In genomic region chr16:89481556-89481955, GRCh38 we compare ENCODE assay signal across 15 cellular contexts. TPM values are rescaled to one million over a fixed set of nuclear protein-coding genes. Genes with fewer than 3 reads are reported as not detected.
DNase-seq lines count a peak whose midpoint lies in the region; ATAC-seq and TF ChIP-seq lines count a peak whose summit lies in the region.
"Had no signal": no experiment of that assay in that cellular context is flagged by ENCODE, and none has a peak within 500 bp of the region (broad histone marks: within the 10 kb centered on the region; RNA-seq: fewer than 3 reads in every experiment).

No MANE protein-coding gene starts in this region.

- H3K79me2 ChIP-seq in mesendoderm (ENCODE audit: control insufficient read depth, insufficient read depth, low read length), result peaks cover 90% of the 10 kb centered on the region

- no peak overlapping the region for H2BK15ac ChIP-seq in mesendoderm (replicated peaks; ENCODE audit: low read depth)

- no peak for TF ChIP-seq POLR2A in esophagus squamous epithelium (IDR thresholded peaks at IDR 0.05)

- H3K27me3 ChIP-seq in esophagus squamous epithelium (no peaks in the 10 kb centered on the region), mesendoderm (ENCODE audit: insufficient read depth, low read length, poor library complexity) (no peaks in the 10 kb centered on the region)
- H3K27me3 ChIP-seq: SJSA1, upper lobe of right lung had no signal

- H3K4me1 ChIP-seq in esophagus squamous epithelium, result peaks cover 64 to 100% (median 87%) of the 10 kb centered on the region in 3 donors
- peaks cover 4% of the 10 kb centered on the region for H3K4me1 ChIP-seq in mesendoderm (ENCODE audit: control insufficient read depth, low read depth, low read length)

- peaks cover 6% of the 10 kb centered on the region for H3K79me1 ChIP-seq in mesendoderm (ENCODE audit: low read length)

- H3K27me3 Mint-ChIP-seq in activated naive CD4-positive, alpha-beta T cell treated with anti-CD3 and anti-CD28 coated beads for 36 hours (ENCODE audit: low read depth), result no peaks in the 10 kb centered on the region
- no peaks in the 10 kb centered on the region for H3K27me3 Mint-ChIP-seq in T-cell
- no peaks in the 10 kb centered on the region for H3K27me3 Mint-ChIP-seq in stimulated activated naive CD8-positive, alpha-beta T cell treated with anti-CD3 and anti-CD28 coated beads, Interleukin-15, amount 100 ng/mL, for 72 hours
- H3K27me3 Mint-ChIP-seq: activated CD8-positive, alpha-beta memory T cell treated with anti-CD3 and anti-CD28 coated beads, Interleukin-2, amount 10 ng/mL, durations not matched to agents 7 days and 5 days had no signal

- TF ChIP-seq CTCF in esophagus squamous epithelium (IDR thresholded peaks at IDR 0.05), result no peak

- POLR2A ChIA-PET in T-cell (lab: Charles Lee), result no interaction called here

- no peak overlapping the region for H4K8ac ChIP-seq in mesendoderm (ENCODE audit: low read depth, low read length)

- no peak overlapping the region for H3K4me2 ChIP-seq in mesendoderm (ENCODE audit: low read length)

- H3K4me1 Mint-ChIP-seq in activated naive CD4-positive, alpha-beta T cell treated with anti-CD3 and anti-CD28 coated beads for 36 hours (ENCODE audit: low read depth), result peaks cover 92% of the 10 kb centered on the region
- H3K4me1 Mint-ChIP-seq in T-cell, result peaks cover 89 to 94% (median 92%) of the 10 kb centered on the region in 3 donors
- peaks cover 100% of the 10 kb centered on the region for H3K4me1 Mint-ChIP-seq in stimulated activated naive CD8-positive, alpha-beta T cell treated with anti-CD3 and anti-CD28 coated beads, Interleukin-15, amount 100 ng/mL, for 72 hours

- no peak overlapping the region for H3K4me3 Mint-ChIP-seq in activated naive CD4-positive, alpha-beta T cell treated with anti-CD3 and anti-CD28 coated beads for 36 hours
- H3K4me3 Mint-ChIP-seq in T-cell, result peak overlapping the region; percentile 47 to 92 (median 77)
- peak overlapping the region in 1 of 2 donors; percentile 63 for H3K4me3 Mint-ChIP-seq in stimulated activated naive CD8-positive, alpha-beta T cell treated with anti-CD3 and anti-CD28 coated beads, Interleukin-15, amount 100 ng/mL, for 72 hours
- H3K4me3 Mint-ChIP-seq: activated CD8-positive, alpha-beta memory T cell treated with anti-CD3 and anti-CD28 coated beads, Interleukin-2, amount 10 ng/mL, durations not matched to agents 7 days and 5 days had no signal

- no peak overlapping the region for H2BK120ac ChIP-seq in mesendoderm (ENCODE audit: low read depth, low read length)

- no peak overlapping the region for H3K4ac ChIP-seq in mesendoderm (ENCODE audit: low read depth, low read length)

- WGBS in esophagus squamous epithelium, 2 donors, result 42 to 67% methylated on average over 6 to 7 of the region's 7 CpGs
- no CpG with 5 or more reads among the region's 7 CpGs for WGBS in mesendoderm (ENCODE audit: extremely low coverage, insufficient coverage, low lambda C conversion rate)

- no peak overlapping the region for H4K5ac ChIP-seq in mesendoderm (ENCODE audit: low read length)

- no peak overlapping the region for H3K23ac ChIP-seq in mesendoderm (ENCODE audit: low read length)

- H3K4me3 ChIP-seq in esophagus squamous epithelium (no peak overlapping the region), mesendoderm (ENCODE audit: low read length) (no peak overlapping the region)
- H3K4me3 ChIP-seq: SJSA1, upper lobe of right lung had no signal

- peak overlapping the region; percentile 65 for H3K27ac Mint-ChIP-seq in activated naive CD4-positive, alpha-beta T cell treated with anti-CD3 and anti-CD28 coated beads for 36 hours
- H3K27ac Mint-ChIP-seq in T-cell, result peak overlapping the region; percentile 90 to 99
- peak overlapping the region; percentile 17 to 77 for H3K27ac Mint-ChIP-seq in stimulated activated naive CD8-positive, alpha-beta T cell treated with anti-CD3 and anti-CD28 coated beads, Interleukin-15, amount 100 ng/mL, for 72 hours

- H3K18ac ChIP-seq in mesendoderm (ENCODE audit: low read length), result no peak overlapping the region

- intact Hi-C loops in activated naive CD4-positive, alpha-beta T cell treated with anti-CD3 and anti-CD28 coated beads for 36 hours (cut with micrococcal nuclease), result no loop called here
- intact Hi-C loops in esophagus squamous epithelium (cut with DNase I), result no loop called here

- H3K36me3 Mint-ChIP-seq in activated naive CD4-positive, alpha-beta T cell treated with anti-CD3 and anti-CD28 coated beads for 36 hours (ENCODE audit: low read depth), result peaks cover 34% of the 10 kb centered on the region
- H3K36me3 Mint-ChIP-seq in T-cell, result peaks cover 23% of the 10 kb centered on the region

- H2BK5ac ChIP-seq in mesendoderm (ENCODE audit: low read length), result no peak overlapping the region

- CTCF ChIA-PET in activated naive CD4-positive, alpha-beta T cell treated with anti-CD3 and anti-CD28 coated beads for 36 hours (lab: Charles Lee), result no interaction called here
- CTCF ChIA-PET in T-cell (lab: Charles Lee), result interaction anchor here (0.6 kb wide), 2 partner anchors 15 to 149 kb away, joined by 3 to 4 read pairs; no protein-coding TSS in a partner anchor

- H3K36me3 ChIP-seq in esophagus squamous epithelium (no peaks in the 10 kb centered on the region), mesendoderm (ENCODE audit: control insufficient read depth, insufficient read depth, low read length) (no peaks in the 10 kb centered on the region)
- H3K36me3 ChIP-seq: upper lobe of right lung had no signal

- no peak overlapping the region for H2AK5ac ChIP-seq in mesendoderm (ENCODE audit: low read length)

- ATAC-seq in T-cell (replicated peaks in 1 of 4), result no peak
- ATAC-seq in stimulated activated naive CD8-positive, alpha-beta T cell treated with anti-CD3 and anti-CD28 coated beads, Interleukin-15, amount 100 ng/mL, for 72 hours, result no peak
- ATAC-seq: activated CD8-positive, alpha-beta memory T cell treated with anti-CD3 and anti-CD28 coated beads, Interleukin-2, amount 10 ng/mL, durations not matched to agents 7 days and 5 days had no signal

- no peak overlapping the region for H3K56ac ChIP-seq in mesendoderm (ENCODE audit: low read length)

- H3K9ac ChIP-seq in mesendoderm (ENCODE audit: low read length), result no peak overlapping the region

- no peak for DNase-seq in activated naive CD4-positive, alpha-beta T cell treated with anti-CD3 and anti-CD28 coated beads for 36 hours
- no peak for DNase-seq in activated naive CD4-positive, alpha-beta T cell treated with anti-CD3 and anti-CD28 coated beads, Interleukin-2, amount 50 U/mL, for 16 hours
- DNase-seq in T-cell, result no peak
- DNase-seq in esophagus squamous epithelium (lab: John Stamatoyannopoulos, UW), result no peak
- no peak for DNase-seq in stimulated activated naive CD8-positive, alpha-beta T cell treated with anti-CD3 and anti-CD28 coated beads, Interleukin-15, amount 100 ng/mL, for 72 hours
- no peak for DNase-seq in HPDE6-E6E7 (ENCODE audit: extremely low spot score)
- no peak for DNase-seq in mesendoderm
- no peak for DNase-seq in T-helper 2 cell
- DNase-seq: activated CD8-positive, alpha-beta memory T cell treated with anti-CD3 and anti-CD28 coated beads, Interleukin-2, amount 10 ng/mL, durations not matched to agents 7 days and 5 days; dermis blood vessel endothelial cell; DMS153; foreskin fibroblast; NCI-H187; upper lobe of right lung had no signal

- no peaks in the 10 kb centered on the region for H3K9me3 ChIP-seq in esophagus squamous epithelium
- H3K9me3 ChIP-seq: SJSA1, upper lobe of right lung had no signal

- H3K27ac ChIP-seq in esophagus squamous epithelium (peak overlapping the region in 3 of 4 donors; percentile 3 to 59 (median 59)), mesendoderm (ENCODE audit: low read depth, low read length) (no peak overlapping the region)
- H3K27ac ChIP-seq: SJSA1, upper lobe of right lung had no signal

- no peaks in the 10 kb centered on the region for H3K9me3 Mint-ChIP-seq in activated naive CD4-positive, alpha-beta T cell treated with anti-CD3 and anti-CD28 coated beads for 36 hours
- no peaks in the 10 kb centered on the region for H3K9me3 Mint-ChIP-seq in T-cell
- no peaks in the 10 kb centered on the region for H3K9me3 Mint-ChIP-seq in stimulated activated naive CD8-positive, alpha-beta T cell treated with anti-CD3 and anti-CD28 coated beads, Interleukin-15, amount 100 ng/mL, for 72 hours

RNA-seq across cellular contexts. Expression of gene ANKRD11, which starts 8.8 kb away (rescaled TPM):
- total RNA-seq in activated naive CD4-positive, alpha-beta T cell treated with anti-CD3 and anti-CD28 coated beads for 36 hours, result 100 to 1,000 TPM; 174 to 177 TPM
- 100 to 1,000 TPM; 257 to 294 (median 271) TPM for total RNA-seq in T-cell
- total RNA-seq in esophagus squamous epithelium, result 10 to 100 TPM; 51.0 to 72.7 (median 66.9) TPM
- 92.2 TPM for polyA plus RNA-seq in mesendoderm (2013, experiment 1 of 2)
- polyA plus RNA-seq in mesendoderm (2013, experiment 2 of 2), result 93.3 TPM

RNA-seq across cellular contexts. Expression of gene SPG7, which starts 26.6 kb away (rescaled TPM):
- 10 to 100 TPM; 62.4 to 67.7 TPM for total RNA-seq in activated naive CD4-positive, alpha-beta T cell treated with anti-CD3 and anti-CD28 coated beads for 36 hours
- total RNA-seq in T-cell, result 100 to 1,000 TPM; 161 to 203 (median 184) TPM
- total RNA-seq in esophagus squamous epithelium, result 100 to 1,000 TPM in 1 of 4 donors, 10 to 100 TPM in 3; 65.0 to 104 (median 84.9) TPM
- 34.3 TPM for polyA plus RNA-seq in mesendoderm (2013, experiment 1 of 2)
- polyA plus RNA-seq in mesendoderm (2013, experiment 2 of 2), result 33.7 TPM
